Comparison of ENCODE assay signal across 14 cellular contexts in genomic region chr17:46929413-46929812, GRCh38. TPM values are rescaled to one million over a fixed set of nuclear protein-coding genes. Genes with fewer than 3 reads are reported as not detected.
DNase-seq lines count a peak whose midpoint lies in the region; ATAC-seq, FAIRE-seq and TF ChIP-seq lines count a peak whose summit lies in the region.
"Had no signal": no experiment of that assay in that cellular context is flagged by ENCODE, and none has a peak within 500 bp of the region (broad histone marks: within the 10 kb centered on the region; RNA-seq: fewer than 3 reads in every experiment).

No MANE protein-coding gene starts in this region.

- no peak overlapping the region for H3K4me3 ChIP-seq in endothelial cell of umbilical vein (replicated peaks in 1 of 3; ENCODE audit: insufficient read depth in 1 of 3, low read depth in 1 of 3, low read length in 3 of 3)
- H3K4me3 ChIP-seq in neuronal stem cell (ENCODE audit: low read length in 2 of 2) = no peak overlapping the region
- no peak overlapping the region for H3K4me3 ChIP-seq in pancreas

- H3K4me2 ChIP-seq in endothelial cell of umbilical vein (ENCODE audit: insufficient read depth, low read length) (peak overlapping the region; percentile 81), neuronal stem cell (ENCODE audit: insufficient read depth, low read length, poor library complexity, severe bottlenecking) (no peak overlapping the region)

- H3K14ac ChIP-seq in neuronal stem cell (ENCODE audit: low read length) = no peak overlapping the region

- no peak overlapping the region for H2BK5ac ChIP-seq in neuronal stem cell (ENCODE audit: low read length)

- no peak overlapping the region for H3K23ac ChIP-seq in neuronal stem cell (ENCODE audit: low read depth, low read length, poor library complexity)

- peak; percentile 17 for TF ChIP-seq POLR2A in endothelial cell of umbilical vein (IDR thresholded peaks at IDR 0.05; ENCODE audit: low read depth, low read length)

- BruUV-seq in endothelial cell of umbilical vein (replicated peaks; lab: Mats Ljungman, UMichigan) = no TSS peak

- no peak overlapping the region for H2BK12ac ChIP-seq in neuronal stem cell (ENCODE audit: low read length)

- H3K4ac ChIP-seq in neuronal stem cell (ENCODE audit: low read length) = no peak overlapping the region

- H3K79me2 ChIP-seq in endothelial cell of umbilical vein (ENCODE audit: control insufficient read depth, insufficient read depth, low read length) = peaks cover 59% of the 10 kb centered on the region

- H2BK15ac ChIP-seq in neuronal stem cell (ENCODE audit: low read length) = no peak overlapping the region

- no peak overlapping the region for H2AK5ac ChIP-seq in neuronal stem cell (ENCODE audit: low read depth, low read length)

- H4K20me1 ChIP-seq in endothelial cell of umbilical vein (replicated peaks; ENCODE audit: control insufficient read depth, extremely low read depth, insufficient read depth, low read length) = no peaks in the 10 kb centered on the region

- DNase-seq in EH (ENCODE audit: low read depth) (peak; percentile 94), RKO (ENCODE audit: low spot score) (peak; percentile 11), endothelial cell of umbilical vein (ENCODE audit: low read depth, low spot score) (peak; percentile 77), neuronal stem cell (ENCODE audit: low spot score) (no peak), pancreas (no peak)
- DNase-seq in stimulated activated CD4-positive, alpha-beta T cell treated with anti-CD3 and anti-CD28 coated beads, Interleukin-2, amount 100 ng/mL, for 24 hours = no peak
- DNase-seq: MV-4-11; NCI-H2227 treated with DMSO at 0.1 percent for 48 hours; stimulated activated CD4-positive, alpha-beta T cell treated with anti-CD3 and anti-CD28 coated beads, Interleukin-2, amount 100 ng/mL, for 48 hours had no signal

- no peak overlapping the region for H4K91ac ChIP-seq in neuronal stem cell (ENCODE audit: low read depth, low read length, poor library complexity)

- no peak for ATAC-seq in pancreas
- no peak for ATAC-seq in GM19324 (IDR thresholded peaks at IDR 0.05; ENCODE audit: low FRiP score, unreplicated experiment)
- no peak for ATAC-seq in HG03442 (IDR thresholded peaks at IDR 0.05; ENCODE audit: unreplicated experiment)

- H3K79me1 ChIP-seq in neuronal stem cell (ENCODE audit: low read depth, low read length) = no peaks in the 10 kb centered on the region

- CTCF ChIA-PET in endothelial cell of umbilical vein (lab: Charles Lee) = interaction anchor here (0.7 to 5.4 kb wide), 3 partner anchors 11 to 87 kb away, joined by 4 to 36 read pairs (median 4); no protein-coding TSS in a partner anchor

- H3K36me3 ChIP-seq in endothelial cell of umbilical vein (ENCODE audit: control insufficient read depth in 2 of 2, extremely low read depth in 1 of 2, insufficient read depth in 2 of 2, low read length in 2 of 2) = peaks cover 19 to 23% of the 10 kb centered on the region in 2 experiments
- peaks cover 26 to 65% of the 10 kb centered on the region in 2 donors for H3K36me3 ChIP-seq in neuronal stem cell (replicated peaks in 1 of 2; ENCODE audit: control insufficient read depth in 2 of 2, insufficient read depth in 2 of 2, low read length in 2 of 2)
- peaks cover 4 to 46% (median 21%) of the 10 kb centered on the region in 3 donors for H3K36me3 ChIP-seq in pancreas

- H2AFZ ChIP-seq in endothelial cell of umbilical vein (ENCODE audit: low read depth, low read length) (no peak overlapping the region), neuronal stem cell (ENCODE audit: low read length) (no peak overlapping the region)

- H3K27ac ChIP-seq in endothelial cell of umbilical vein (ENCODE audit: insufficient read depth, low read depth, low read length) = peak overlapping the region; percentile 77
- H3K27ac ChIP-seq in neuronal stem cell (replicated peaks; ENCODE audit: low read length) = peak overlapping the region; percentile 1
- no peak overlapping the region for H3K27ac ChIP-seq in pancreas

- TF ChIP-seq CTCF in endothelial cell of umbilical vein (IDR thresholded peaks at IDR 0.05; ENCODE audit: extremely low read depth in 1 of 2, insufficient read depth in 1 of 2, low read depth in 1 of 2, low read length in 2 of 2) (no peak), pancreas (IDR thresholded peaks at IDR 0.05) (no peak)

- intact Hi-C loops in endothelial cell of umbilical vein (cut with micrococcal nuclease) = no loop called here
- intact Hi-C loops in pancreas (cut with DNase I) = no loop called here

- H4K8ac ChIP-seq in neuronal stem cell (ENCODE audit: low read depth, low read length) = no peak overlapping the region

- POLR2A ChIA-PET in endothelial cell of umbilical vein (lab: Charles Lee) = no interaction called here

- H3K9me1 ChIP-seq in endothelial cell of umbilical vein (replicated peaks; ENCODE audit: control insufficient read depth, extremely low read depth, insufficient read depth, low read length) = no peaks in the 10 kb centered on the region

- peaks cover 37% of the 10 kb centered on the region for H3K4me1 ChIP-seq in endothelial cell of umbilical vein (ENCODE audit: control insufficient read depth, extremely low read depth, insufficient read depth, low read length)
- H3K4me1 ChIP-seq in neuronal stem cell (ENCODE audit: control insufficient read depth in 2 of 2, insufficient read depth in 1 of 2, low read depth in 1 of 2, low read length in 2 of 2) = peaks cover 8 to 13% of the 10 kb centered on the region in 2 donors
- H3K4me1 ChIP-seq in pancreas = peaks cover 12 to 29% (median 24%) of the 10 kb centered on the region in 3 donors

- H3K9me3 ChIP-seq in endothelial cell of umbilical vein (replicated peaks; ENCODE audit: control insufficient read depth, insufficient read depth, low read length) (no peaks in the 10 kb centered on the region), neuronal stem cell (replicated peaks in 1 of 2; ENCODE audit: control insufficient read depth in 2 of 2, insufficient read depth in 1 of 2, low read depth in 1 of 2, low read length in 2 of 2) (no peaks in the 10 kb centered on the region), pancreas (no peaks in the 10 kb centered on the region)

- H3K27me3 ChIP-seq in endothelial cell of umbilical vein (ENCODE audit: control insufficient read depth in 2 of 2, insufficient read depth in 2 of 2, low read length in 2 of 2) (no peaks in the 10 kb centered on the region), neuronal stem cell (ENCODE audit: control insufficient read depth in 3 of 3, insufficient read depth in 3 of 3, low read depth in 1 of 3, low read length in 3 of 3) (no peaks in the 10 kb centered on the region), pancreas (no peaks in the 10 kb centered on the region)

- peak overlapping the region; percentile 36 for H3K9ac ChIP-seq in endothelial cell of umbilical vein (replicated peaks; ENCODE audit: extremely low read depth, insufficient read depth, low read length)
- H3K9ac ChIP-seq in neuronal stem cell (ENCODE audit: low read depth, low read length, poor library complexity) = no peak overlapping the region

- WGBS in neuronal stem cell (ENCODE audit: extremely low coverage in 2 of 2, insufficient read length in 2 of 2, insufficient replicate concordance in 1 of 2), 2 donors = no CpG with 5 or more reads among the region's 6 CpGs
- 54 to 62% methylated on average over 6 of the region's 6 CpGs for WGBS in pancreas, 2 donors

- no peak overlapping the region for H3K18ac ChIP-seq in neuronal stem cell (ENCODE audit: low read length)

- dilution Hi-C loops in endothelial cell of umbilical vein (cut with MboI; ENCODE audit: extremely low pct_ligation_motif_present, low sequenced_read_pairs) = no loop called here

- FAIRE-seq in endothelial cell of umbilical vein (lab: Jason Lieb, UNC) = peak; percentile 93
- FAIRE-seq in pancreas (lab: Jason Lieb, UNC) = no peak
- FAIRE-seq: frontal cortex had no signal

- H2BK120ac ChIP-seq in neuronal stem cell (ENCODE audit: low read depth, low read length) = no peak overlapping the region

TF ChIP-seq in endothelial cell of umbilical vein, 7 proteins besides CTCF, POLR2A, EP300 and RAD21:
- TF ChIP-seq, protein P1, sequence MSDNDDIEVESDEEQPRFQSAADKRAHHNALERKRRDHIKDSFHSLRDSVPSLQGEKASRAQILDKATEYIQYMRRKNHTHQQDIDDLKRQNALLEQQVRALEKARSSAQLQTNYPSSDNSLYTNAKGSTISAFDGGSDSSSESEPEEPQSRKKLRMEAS (IDR thresholded peaks at IDR 0.05; ENCODE audit: insufficient read depth, insufficient read length) = no peak
- TF ChIP-seq GATA2 (IDR thresholded peaks at IDR 0.05; ENCODE audit: insufficient read depth, insufficient read length, low read depth, low read length) (peak; percentile 59), JUN (IDR thresholded peaks at IDR 0.05; ENCODE audit: borderline replicate concordance, insufficient read depth, insufficient read length, low read depth) (peak; percentile 9), POLR2AphosphoS5 (IDR thresholded peaks at IDR 0.05; ENCODE audit: insufficient read depth, low read depth, low read length) (peak; percentile 22), FOS (IDR thresholded peaks at IDR 0.05; ENCODE audit: borderline replicate concordance, insufficient read depth, low read length) (peak; percentile 81)

RNA-seq across cellular contexts. Expression of gene GOSR2, which starts 6.5 kb away (rescaled TPM):
- total RNA-seq in endothelial cell of umbilical vein (53.0 and 54.7 TPM in 2 replicates), pancreas (10 to 100 TPM; 26.5 to 33.2 (median 29.3) TPM)
- polyA plus RNA-seq in endothelial cell of umbilical vein (42.9 and 48.6 TPM in 2 replicates), pancreas (10 to 100 TPM; 14.3 to 20.1 TPM)
- polyA plus RNA-seq in endothelial cell of umbilical vein (2011; cell fraction: cytosol; rRNA removed) = 50.7 and 53.7 TPM in 2 replicates
- polyA plus RNA-seq in endothelial cell of umbilical vein (2011; cell fraction: nucleus; rRNA removed) = 72.9 and 74.5 TPM in 2 replicates
- 51.1 and 55.5 TPM in 2 replicates for polyA plus RNA-seq in endothelial cell of umbilical vein (2012)
- polyA minus RNA-seq in endothelial cell of umbilical vein = 76.3 and 83.2 TPM in 2 replicates
- polyA minus RNA-seq in endothelial cell of umbilical vein (2011; cell fraction: cytosol; rRNA and poly(A)+ RNA removed) = 13.9 TPM
- 67.3 and 90.9 TPM in 2 replicates for polyA minus RNA-seq in endothelial cell of umbilical vein (2011; cell fraction: nucleus; rRNA and poly(A)+ RNA removed)
- polyA plus RNA-seq in neuronal stem cell (2013, experiment 1 of 2) = 19.9 TPM
- polyA plus RNA-seq in neuronal stem cell (2013, experiment 2 of 2) = 21.0 TPM

RNA-seq across cellular contexts. Expression of gene RPRML, which starts 49.6 kb away (rescaled TPM):
- not detected in 2 replicates for total RNA-seq in endothelial cell of umbilical vein
- 0.08 and 0.16 TPM in 2 replicates for polyA plus RNA-seq in endothelial cell of umbilical vein
- polyA plus RNA-seq in endothelial cell of umbilical vein (2011; cell fraction: cytosol; rRNA removed) = 0.06 TPM in 1 of 2 replicates, not detected in the other
- not detected in 2 replicates for polyA plus RNA-seq in endothelial cell of umbilical vein (2011; cell fraction: nucleus; rRNA removed)
- not detected in 2 replicates for polyA plus RNA-seq in endothelial cell of umbilical vein (2012)
- polyA minus RNA-seq in endothelial cell of umbilical vein = not detected in 2 replicates
- polyA minus RNA-seq in endothelial cell of umbilical vein (2011; cell fraction: cytosol; rRNA and poly(A)+ RNA removed) = not detected
- not detected in 2 replicates for polyA minus RNA-seq in endothelial cell of umbilical vein (2011; cell fraction: nucleus; rRNA and poly(A)+ RNA removed)
- 1.5 TPM for polyA plus RNA-seq in neuronal stem cell (2013, experiment 1 of 2)
- 1.5 TPM for polyA plus RNA-seq in neuronal stem cell (2013, experiment 2 of 2)
- under 1 TPM in 4 of 6 donors, not detected in 2; 0.14 to 0.43 (median 0.22) TPM for total RNA-seq in pancreas
- polyA plus RNA-seq in pancreas = under 1 TPM in 1 of 2 donors, not detected in 1; 0.07 TPM
- total RNA-seq: liver, omental fat pad had no signal

Comparison
In these comparisons a context has a peak if more than half of its experiments do, and no peak if none do; other contexts are left out.
1. DNase-seq: peak in EH (single experiment), RKO (single experiment) and endothelial cell of umbilical vein (single experiment); none in neuronal stem cell (single experiment), pancreas (0 of 6) and stimulated activated CD4-positive, alpha-beta T cell treated with anti-CD3 and anti-CD28 coated beads, Interleukin-2, amount 100 ng/mL, for 24 hours (0 of 2).
2. H3K27ac ChIP-seq: peak in endothelial cell of umbilical vein (single experiment) and neuronal stem cell (single experiment); none in pancreas (0 of 4).